Comparison of ENCODE assay signal across 22 cellular contexts in genomic region chr17:51189162-51189561, GRCh38.
"Had no signal": no experiment of that assay in that cellular context is flagged by ENCODE, and none has a peak within 500 bp of the region (broad histone marks: within the 10 kb centered on the region; RNA-seq: fewer than 3 reads in every experiment).

No MANE protein-coding gene starts in this region.

- H3K27ac Mint-ChIP-seq: natural killer cell had no signal

- ATAC-seq: foreskin keratinocyte, heart left ventricle, natural killer cell, pancreas, right cardiac atrium, upper lobe of right lung had no signal

- H3K27me3 ChIP-seq: colonic mucosa, foreskin keratinocyte, heart left ventricle, pancreas, testis, tibial nerve, upper lobe of right lung had no signal

- H3K27ac ChIP-seq: colonic mucosa, foreskin keratinocyte, pancreas, testis, upper lobe of right lung had no signal

- H3K9me3 ChIP-seq: colonic mucosa, heart left ventricle, pancreas, testis, tibial nerve, upper lobe of right lung had no signal

- FAIRE-seq: endothelial cell of umbilical vein, islet of Langerhans, pancreas, small intestine had no signal

- DNase-seq: colonic mucosa; dermis blood vessel endothelial cell; endodermal cell; erythroblast; foreskin keratinocyte; heart left ventricle; hypothalamus; kidney glomerular epithelial cell; mammary epithelial cell; natural killer cell; pancreas; right cardiac atrium; stimulated activated CD4-positive, alpha-beta T cell treated with anti-CD3 and anti-CD28 coated beads, Interleukin-12 subunit alpha, Interleukin-12 subunit beta, amount 100 ng/mL, for 4 hours; stimulated activated naive CD4-positive, alpha-beta T cell treated with Interleukin-2 at 50 U/mL for 16 hours; testis; upper lobe of right lung had no signal

- H3K4me1 ChIP-seq: colonic mucosa, foreskin keratinocyte, pancreas, testis, upper lobe of right lung had no signal

- H3K27me3 Mint-ChIP-seq: progenitor cell of endocrine pancreas had no signal

- H3K4me1 Mint-ChIP-seq: endodermal cell, natural killer cell, neural crest cell had no signal

- H3K4me3 ChIP-seq: colonic mucosa, heart left ventricle, pancreas, testis, tibial nerve, upper lobe of right lung had no signal

- H3K9me3 Mint-ChIP-seq: endodermal cell, natural killer cell, neural crest cell had no signal

- H3K4me3 Mint-ChIP-seq: endodermal cell, natural killer cell, neural crest cell had no signal
